9 cellular contexts compared by ENCODE assay signal in the genomic region with DNA sequence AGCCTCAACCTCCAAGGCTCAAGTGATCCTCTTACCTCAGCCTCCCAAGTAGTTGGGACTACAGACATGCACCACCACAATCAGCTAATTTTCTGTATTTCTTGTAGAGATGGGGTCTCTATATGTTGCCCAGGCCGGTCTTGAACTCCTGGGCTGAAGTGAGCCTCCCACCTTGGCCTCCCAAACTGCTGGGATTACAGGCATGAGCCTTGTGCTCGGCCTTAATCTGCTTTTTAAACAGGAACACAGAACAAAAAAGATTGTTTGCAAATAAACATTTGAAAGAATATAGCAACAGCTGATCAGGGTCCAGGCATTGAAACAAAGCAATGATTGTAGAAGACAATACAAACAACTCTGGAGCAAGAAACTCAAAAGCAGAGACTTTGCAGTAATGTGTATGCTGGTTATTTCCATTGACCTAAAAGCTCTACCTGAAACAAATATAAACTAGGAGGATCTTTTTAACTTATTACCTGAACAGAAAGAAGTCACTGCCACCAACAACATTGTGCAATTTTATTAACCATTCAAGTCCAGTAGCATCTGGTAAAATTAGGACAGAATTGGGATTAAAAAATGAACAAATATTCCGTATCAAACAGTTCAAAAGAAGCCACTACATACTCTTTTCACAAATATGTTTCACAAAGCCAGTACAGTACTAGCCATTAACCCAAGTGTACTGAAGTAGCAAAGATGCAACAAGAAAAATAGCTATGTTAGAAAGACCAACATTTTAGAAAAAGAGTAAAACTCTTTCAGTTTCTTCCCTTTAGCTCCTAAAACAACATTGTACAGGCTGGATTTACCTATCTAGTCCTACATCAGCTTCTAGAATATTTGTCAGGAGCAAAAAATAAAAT. TPM values are rescaled to one million over a fixed set of nuclear protein-coding genes. Genes with fewer than 3 reads are reported as not detected.
DNase-seq lines count a peak whose midpoint lies in the region; ATAC-seq lines count a peak whose summit lies in the region.
"Had no signal": no experiment of that assay in that cellular context is flagged by ENCODE, and none has a peak within 500 bp of the region (broad histone marks: within the 10 kb centered on the region; RNA-seq: fewer than 3 reads in every experiment).

No MANE protein-coding gene starts in this region.

- H3K27me3 Mint-ChIP-seq in dendritic cell treated with granulocyte-macrophage colony-stimulating factor and Interleukin-4, amounts not matched to agents 40 ng/mL and 50 ng/mL, for 4 days: no peaks in the 10 kb centered on the region

- peak overlapping the region; percentile 64 for H3K4me3 Mint-ChIP-seq in dendritic cell treated with granulocyte-macrophage colony-stimulating factor and Interleukin-4, amounts not matched to agents 40 ng/mL and 50 ng/mL, for 4 days

- ATAC-seq in GM19035 (IDR thresholded peaks at IDR 0.05; ENCODE audit: unreplicated experiment): peak; percentile 38
- peak; percentile 41 for ATAC-seq in HG02938 (IDR thresholded peaks at IDR 0.05; ENCODE audit: unreplicated experiment)

- H3K27ac Mint-ChIP-seq in dendritic cell treated with granulocyte-macrophage colony-stimulating factor and Interleukin-4, amounts not matched to agents 40 ng/mL and 50 ng/mL, for 4 days: peak overlapping the region; percentile 95

- no peaks in the 10 kb centered on the region for H3K9me3 Mint-ChIP-seq in dendritic cell treated with granulocyte-macrophage colony-stimulating factor and Interleukin-4, amounts not matched to agents 40 ng/mL and 50 ng/mL, for 4 days

- intact Hi-C loops in dendritic cell treated with granulocyte-macrophage colony-stimulating factor and Interleukin-4, amounts not matched to agents 40 ng/mL and 50 ng/mL, for 4 days (cut with micrococcal nuclease): loop anchor here (2.0 kb wide), 1 partner anchor 14 kb away; a partner anchor contains a TSS

- peaks cover 43% of the 10 kb centered on the region for H3K4me1 Mint-ChIP-seq in dendritic cell treated with granulocyte-macrophage colony-stimulating factor and Interleukin-4, amounts not matched to agents 40 ng/mL and 50 ng/mL, for 4 days (ENCODE audit: low read depth)

- DNase-seq in superior temporal gyrus (ENCODE audit: extremely low spot score): peak; percentile 35
- no peak for DNase-seq in activated CD8-positive, alpha-beta memory T cell treated with anti-CD3 and anti-CD28 coated beads, Interleukin-2, amount 50 U/mL, for 4 hours
- DNase-seq in NCI-H82 treated with DMSO at 0.1 percent for 48 hours (lab: John Stamatoyannopoulos, UW; ENCODE audit: unreplicated experiment): no peak
- DNase-seq in A172 (ENCODE audit: low spot score): no peak
- DNase-seq: esophagus squamous epithelium, NCI-H1930 had no signal

- H3K36me3 Mint-ChIP-seq in dendritic cell treated with granulocyte-macrophage colony-stimulating factor and Interleukin-4, amounts not matched to agents 40 ng/mL and 50 ng/mL, for 4 days (ENCODE audit: low read depth): peaks cover 21% of the 10 kb centered on the region

RNA-seq across cellular contexts. Expression of a gene that starts 14.2 kb away (rescaled TPM):
- total RNA-seq in A172 (2014; rRNA removed; shearing (Covaris generic)): 21.5 and 26.4 TPM in 2 replicates

RNA-seq across cellular contexts. Expression of a gene that starts 55.2 kb away (rescaled TPM):
- 2.6 and 3.4 TPM in 2 replicates for total RNA-seq in A172 (2014; rRNA removed; shearing (Covaris generic))
